9 cellular contexts compared by ENCODE assay signal in genomic region chr2:234463626-234464290, GRCh38. TPM values are rescaled to one million over a fixed set of nuclear protein-coding genes. Genes with fewer than 3 reads are reported as not detected.
DNase-seq lines count a peak whose midpoint lies in the region; ATAC-seq lines count a peak whose summit lies in the region.
"Had no signal": no experiment of that assay in that cellular context is flagged by ENCODE, and none has a peak within 500 bp of the region (broad histone marks: within the 10 kb centered on the region; RNA-seq: fewer than 3 reads in every experiment).

No MANE protein-coding gene starts in this region.

- ATAC-seq in left lobe of liver = no peak
- no peak for ATAC-seq in GM18907 (IDR thresholded peaks at IDR 0.05; ENCODE audit: unreplicated experiment)
- no peak for ATAC-seq in GM21367 (IDR thresholded peaks at IDR 0.05; ENCODE audit: unreplicated experiment)

- peak; percentile 29 for DNase-seq in NCI-H1092 (lab: John Stamatoyannopoulos, UW)
- DNase-seq in T-helper 9 cell = peak; percentile 58
- DNase-seq in amniotic epithelial cell (ENCODE audit: low read depth) = peak; percentile 73
- peak; percentile 40 for DNase-seq in stimulated activated CD8-positive, alpha-beta memory T cell treated with anti-CD3 and anti-CD28 coated beads, Interleukin-12 subunit alpha, Interleukin-12 subunit beta, amount 100 ng/mL, for 24 hours (ENCODE audit: extremely low read depth)
- DNase-seq in DMS 273 (lab: John Stamatoyannopoulos, UW; ENCODE audit: unreplicated experiment) = no peak
- DNase-seq in left lobe of liver (ENCODE audit: low spot score) = no peak
- DNase-seq: NCI-H1048 had no signal

RNA-seq across cellular contexts. Expression of gene ARL4C, which starts 33.1 kb away (rescaled TPM):
- total RNA-seq in left lobe of liver = 3.0 TPM

Comparison
In these comparisons a context has a peak if more than half of its experiments do, and no peak if none do; other contexts are left out.
1. DNase-seq: peak in NCI-H1092 (single experiment), T-helper 9 cell (single experiment), amniotic epithelial cell (single experiment) and stimulated activated CD8-positive, alpha-beta memory T cell treated with anti-CD3 and anti-CD28 coated beads, Interleukin-12 subunit alpha, Interleukin-12 subunit beta, amount 100 ng/mL, for 24 hours (single experiment); none in DMS 273 (single experiment) and left lobe of liver (single experiment).